In genomic region chr7:149856-150636, GRCh38 we compare ENCODE assay signal across 8 cellular contexts. TPM values are rescaled to one million over a fixed set of nuclear protein-coding genes. Genes with fewer than 3 reads are reported as not detected.
DNase-seq lines count a peak whose midpoint lies in the region; ATAC-seq, FAIRE-seq and TF ChIP-seq lines count a peak whose summit lies in the region.

No MANE protein-coding gene starts in this region.

- peak; percentile 28 for ATAC-seq in HG03097 (IDR thresholded peaks at IDR 0.05; ENCODE audit: low FRiP score, unreplicated experiment)
- peak; percentile 52 for ATAC-seq in stimulated activated memory B cell treated with anti-CD40 and anti-IgM and Interleukin-4, amounts not matched to agents 10 μg/mL and 1 μg/mL and 100 μg/mL, for 72 hours

- H3K36me3 Mint-ChIP-seq in stimulated activated memory B cell treated with anti-CD40 and anti-IgM and Interleukin-4, amounts not matched to agents 10 μg/mL and 1 μg/mL and 100 μg/mL, for 72 hours: peaks cover 10% of the 10 kb centered on the region

- peak overlapping the region; percentile 83 to 93 for H3K27ac ChIP-seq in coronary artery

- H3K9me3 Mint-ChIP-seq in stimulated activated memory B cell treated with anti-CD40 and anti-IgM and Interleukin-4, amounts not matched to agents 10 μg/mL and 1 μg/mL and 100 μg/mL, for 72 hours: no peaks in the 10 kb centered on the region

- H3K4me3 ChIP-seq in GM08714 (ENCODE audit: low read length) (peak overlapping the region; percentile 53; the same call in 1 of the 2 replicates), coronary artery (peak overlapping the region; percentile 70)

- TF ChIP-seq CTCF in coronary artery (IDR thresholded peaks at IDR 0.05) (no peak), D721Med (IDR thresholded peaks at IDR 0.05; ENCODE audit: insufficient read depth, missing control alignments) (no peak)

- H3K27ac Mint-ChIP-seq in stimulated activated memory B cell treated with anti-CD40 and anti-IgM and Interleukin-4, amounts not matched to agents 10 μg/mL and 1 μg/mL and 100 μg/mL, for 72 hours: peak overlapping the region; percentile 85

- peak; percentile 5 for DNase-seq in T-helper 9 cell
- DNase-seq in coronary artery (ENCODE audit: low spot score): no peak
- DNase-seq in mesenteric fat pad (ENCODE audit: low spot score): peak; percentile 92
- no peak for DNase-seq in RCC 7860 (ENCODE audit: low spot score)
- no peak for DNase-seq in D721Med (ENCODE audit: insufficient read length, low spot score)

- peak overlapping the region; percentile 75 for H3K4me3 Mint-ChIP-seq in stimulated activated memory B cell treated with anti-CD40 and anti-IgM and Interleukin-4, amounts not matched to agents 10 μg/mL and 1 μg/mL and 100 μg/mL, for 72 hours

- FAIRE-seq in RCC 7860 (lab: Jason Lieb, UNC) (no peak), D721Med (lab: Jason Lieb, UNC) (no peak)

- H3K27me3 Mint-ChIP-seq in stimulated activated memory B cell treated with anti-CD40 and anti-IgM and Interleukin-4, amounts not matched to agents 10 μg/mL and 1 μg/mL and 100 μg/mL, for 72 hours: no peaks in the 10 kb centered on the region

- peaks cover 12% of the 10 kb centered on the region for H3K4me1 Mint-ChIP-seq in stimulated activated memory B cell treated with anti-CD40 and anti-IgM and Interleukin-4, amounts not matched to agents 10 μg/mL and 1 μg/mL and 100 μg/mL, for 72 hours

RNA-seq across cellular contexts. Expression of gene FAM20C, which starts 42.3 kb away (rescaled TPM):
- 121 TPM for total RNA-seq in mesenteric fat pad

Comparison
In these comparisons a context has a peak if more than half of its experiments do, and no peak if none do; other contexts are left out.
1. DNase-seq: peak in T-helper 9 cell (single experiment) and mesenteric fat pad (single experiment); none in coronary artery (single experiment), RCC 7860 (single experiment) and D721Med (single experiment).